ENCODE assay signal across 8 cellular contexts in the genomic region with DNA sequence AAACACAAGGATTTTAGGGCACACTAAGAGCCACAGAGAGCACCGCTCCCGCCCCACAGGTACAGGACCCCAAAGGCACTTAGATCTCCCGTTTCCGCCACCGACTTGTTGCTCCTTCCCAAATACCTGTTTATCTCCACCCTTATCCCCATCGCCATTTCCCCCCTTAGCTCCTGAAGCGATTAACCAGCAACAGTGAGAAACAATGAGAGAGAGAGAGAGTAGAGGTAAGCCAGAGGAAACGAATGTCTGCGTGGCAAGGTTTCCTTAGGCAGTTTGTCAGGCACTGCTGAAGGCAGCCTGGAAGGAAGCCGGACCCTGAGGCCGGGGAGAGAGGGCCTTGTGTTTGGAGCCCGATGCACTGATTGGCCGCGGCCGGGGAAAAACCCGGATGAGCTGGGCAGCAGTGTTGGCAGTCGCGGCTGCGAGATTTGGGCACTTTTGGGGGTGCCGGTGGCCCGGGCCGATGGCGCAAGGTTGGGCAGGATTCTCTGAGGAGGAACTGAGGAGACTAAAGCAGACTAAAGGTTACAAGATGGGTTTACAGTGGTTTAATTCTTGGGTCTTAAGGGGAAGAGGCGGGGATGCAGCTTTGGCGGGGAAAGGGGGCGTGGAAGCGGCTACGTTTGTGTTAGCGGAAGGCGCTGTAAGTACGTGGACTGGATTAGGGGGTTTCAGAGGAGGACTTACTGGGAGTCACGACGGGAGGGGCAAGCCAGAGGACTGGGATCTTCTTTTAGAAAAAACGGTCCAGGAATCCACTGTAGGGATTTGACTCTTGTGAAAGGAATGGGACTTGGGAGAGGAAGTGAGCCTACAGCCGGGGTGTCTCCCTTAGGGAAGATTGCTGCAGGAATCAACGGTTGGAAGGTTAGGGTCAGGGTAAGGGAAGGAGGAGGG. TPM values are rescaled to one million over a fixed set of nuclear protein-coding genes. Genes with fewer than 3 reads are reported as not detected.
A peak's percentile ranks its signal among the peaks of the same experiment; 100 is the strongest.
DNase-seq lines count a peak whose midpoint lies in the region; ATAC-seq and TF ChIP-seq lines count a peak whose summit lies in the region.

A gene with protein sequence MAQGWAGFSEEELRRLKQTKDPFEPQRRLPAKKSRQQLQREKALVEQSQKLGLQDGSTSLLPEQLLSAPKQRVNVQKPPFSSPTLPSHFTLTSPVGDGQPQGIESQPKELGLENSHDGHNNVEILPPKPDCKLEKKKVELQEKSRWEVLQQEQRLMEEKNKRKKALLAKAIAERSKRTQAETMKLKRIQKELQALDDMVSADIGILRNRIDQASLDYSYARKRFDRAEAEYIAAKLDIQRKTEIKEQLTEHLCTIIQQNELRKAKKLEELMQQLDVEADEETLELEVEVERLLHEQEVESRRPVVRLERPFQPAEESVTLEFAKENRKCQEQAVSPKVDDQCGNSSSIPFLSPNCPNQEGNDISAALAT (plus strand): TSS at position 409 of the 900 bp plus-strand sequence. CDS start 58 bp downstream, at position 467.

- peaks cover 13% of the 10 kb centered on the region for H3K27me3 Mint-ChIP-seq in activated naive CD4-positive, alpha-beta T cell treated with anti-CD3 and anti-CD28 coated beads, Interleukin-2, amount 10 ng/mL, durations not matched to agents 7 days and 5 days

- no peak for TF ChIP-seq CTCF in omental fat pad (IDR thresholded peaks at IDR 0.05)

- H3K36me3 Mint-ChIP-seq in activated naive CD4-positive, alpha-beta T cell treated with anti-CD3 and anti-CD28 coated beads, Interleukin-2, amount 10 ng/mL, durations not matched to agents 7 days and 5 days, result peaks cover 7% of the 10 kb centered on the region

- H3K4me3 Mint-ChIP-seq in activated naive CD4-positive, alpha-beta T cell treated with anti-CD3 and anti-CD28 coated beads, Interleukin-2, amount 10 ng/mL, durations not matched to agents 7 days and 5 days, result no peak within 1 kb of the TSS

- no peak within 1 kb of the TSS for H3K27ac Mint-ChIP-seq in activated naive CD4-positive, alpha-beta T cell treated with anti-CD3 and anti-CD28 coated beads, Interleukin-2, amount 10 ng/mL, durations not matched to agents 7 days and 5 days

- POLR2A ChIA-PET in HEK293T (lab: Yijun Ruan, JAX), result interaction anchor here (0.7 to 1.5 kb wide), 6 partner anchors 9 to 637 kb away, joined by 3 to 5 read pairs (median 4); a partner anchor contains a TSS

- DNase-seq in GM04503 (ENCODE audit: low read depth) (peak; percentile 83), HEK293T (ENCODE audit: extremely low spot score) (peak; percentile 94), MV-4-11 (lab: John Stamatoyannopoulos, UW) (peak; percentile 83), SK-N-DZ (ENCODE audit: low spot score) (peak; percentile 90), glomerular visceral epithelial cell (ENCODE audit: extremely low spot score) (peak; percentile 92), omental fat pad (ENCODE audit: low spot score) (peak; percentile 76)
- DNase-seq in activated naive CD4-positive, alpha-beta T cell treated with anti-CD3 and anti-CD28 coated beads, Interleukin-2, amount 10 ng/mL, durations not matched to agents 7 days and 5 days, result peak; percentile 93

- CTCF ChIA-PET in HEK293T (lab: Yijun Ruan, JAX), result no interaction called here
- CTCF ChIA-PET in activated naive CD4-positive, alpha-beta T cell treated with anti-CD3 and anti-CD28 coated beads, Interleukin-2, amount 10 ng/mL, durations not matched to agents 7 days and 5 days (lab: Charles Lee), result no interaction called here

- peak within 1 kb of the TSS; percentile 63 for H3K27ac ChIP-seq in temporal lobe (ENCODE audit: low read depth, low read length)

- H3K9me3 Mint-ChIP-seq in activated naive CD4-positive, alpha-beta T cell treated with anti-CD3 and anti-CD28 coated beads, Interleukin-2, amount 10 ng/mL, durations not matched to agents 7 days and 5 days, result no peaks in the 10 kb centered on the region

- H3K4me1 Mint-ChIP-seq in activated naive CD4-positive, alpha-beta T cell treated with anti-CD3 and anti-CD28 coated beads, Interleukin-2, amount 10 ng/mL, durations not matched to agents 7 days and 5 days, result peaks cover 10% of the 10 kb centered on the region

- ATAC-seq in omental fat pad (ENCODE audit: low FRiP score), result peak; percentile 99

TF ChIP-seq in HEK293T, 16 proteins besides CTCF, POLR2A, EP300 and RAD21:
- TF ChIP-seq NFRKB (IDR thresholded peaks at IDR 0.05) (peak; percentile 61), ZNF384 (IDR thresholded peaks at IDR 0.05) (no peak), L3MBTL2 (conservative IDR thresholded peaks at IDR 0.05) (peak; percentile 71), ELF4 (IDR thresholded peaks at IDR 0.05) (peak; percentile 63), FOXK2 (IDR thresholded peaks at IDR 0.05) (peak; percentile 56), CTBP1 (IDR thresholded peaks at IDR 0.05; ENCODE audit: borderline replicate concordance) (0 out of 2 replicates have a peak, but pooled peaks have one; percentile 21), ARNT (IDR thresholded peaks at IDR 0.05) (no peak)

RNA-seq across cellular contexts. Expression of the gene that starts here (rescaled TPM):
- 9.2 and 12.0 TPM in 2 replicates for polyA plus RNA-seq in SK-N-DZ (2014; cell fraction: cytosol; rRNA removed)
- 20.8 and 23.9 TPM in 2 replicates for polyA plus RNA-seq in SK-N-DZ (2014; cell fraction: nucleus; rRNA removed)
- 10 to 100 TPM in 2 of 4 donors, 1 to 10 TPM in 2; 6.2 to 14.0 (median 8.5) TPM for total RNA-seq in omental fat pad
- 9.6 TPM for total RNA-seq in temporal lobe

Comparison
In these comparisons a context has a peak if more than half of its experiments do, and no peak if none do; other contexts are left out.
1. Peak in every context shown above with its lines: DNase-seq, ATAC-seq and H3K27ac ChIP-seq.